8 cellular contexts compared by ENCODE assay signal in the genomic region with DNA sequence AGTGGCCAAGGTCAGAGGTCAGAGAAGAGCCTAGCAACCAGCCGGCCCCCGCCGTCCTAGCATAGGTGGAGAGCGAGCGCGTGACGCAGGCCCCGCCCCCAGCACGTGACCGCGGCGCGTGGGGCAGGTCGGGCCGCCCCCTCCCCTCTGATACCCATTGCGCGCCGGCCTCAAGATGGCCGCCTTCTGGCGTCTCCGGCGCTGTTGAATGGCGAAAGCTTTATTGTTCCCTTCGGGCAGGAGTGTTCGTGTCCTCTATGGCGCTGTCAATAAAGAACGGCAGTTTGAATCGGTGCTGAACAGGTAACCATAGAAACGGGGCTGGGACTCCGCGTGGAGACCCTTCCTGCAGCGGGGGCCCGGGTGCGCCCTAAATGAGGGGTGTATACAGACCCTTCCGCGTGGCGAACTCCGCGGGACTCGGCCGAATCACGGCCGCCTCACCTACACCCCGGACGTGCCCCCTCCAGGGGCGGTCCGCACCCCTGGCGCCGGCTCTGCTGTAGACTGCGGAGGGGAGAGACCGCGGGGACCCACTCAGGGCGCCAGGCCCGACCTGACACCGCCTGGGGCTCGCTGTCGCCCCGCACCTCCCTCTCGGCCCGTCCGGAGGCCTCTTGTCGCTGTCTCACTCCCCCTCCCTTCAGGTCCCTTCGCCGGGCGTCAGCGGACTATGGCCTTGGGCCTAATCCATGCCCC. TPM values are rescaled to one million over a fixed set of nuclear protein-coding genes. Genes with fewer than 3 reads are reported as not detected.
DNase-seq lines count a peak whose midpoint lies in the region; ATAC-seq, FAIRE-seq and TF ChIP-seq lines count a peak whose summit lies in the region.

A gene with protein sequence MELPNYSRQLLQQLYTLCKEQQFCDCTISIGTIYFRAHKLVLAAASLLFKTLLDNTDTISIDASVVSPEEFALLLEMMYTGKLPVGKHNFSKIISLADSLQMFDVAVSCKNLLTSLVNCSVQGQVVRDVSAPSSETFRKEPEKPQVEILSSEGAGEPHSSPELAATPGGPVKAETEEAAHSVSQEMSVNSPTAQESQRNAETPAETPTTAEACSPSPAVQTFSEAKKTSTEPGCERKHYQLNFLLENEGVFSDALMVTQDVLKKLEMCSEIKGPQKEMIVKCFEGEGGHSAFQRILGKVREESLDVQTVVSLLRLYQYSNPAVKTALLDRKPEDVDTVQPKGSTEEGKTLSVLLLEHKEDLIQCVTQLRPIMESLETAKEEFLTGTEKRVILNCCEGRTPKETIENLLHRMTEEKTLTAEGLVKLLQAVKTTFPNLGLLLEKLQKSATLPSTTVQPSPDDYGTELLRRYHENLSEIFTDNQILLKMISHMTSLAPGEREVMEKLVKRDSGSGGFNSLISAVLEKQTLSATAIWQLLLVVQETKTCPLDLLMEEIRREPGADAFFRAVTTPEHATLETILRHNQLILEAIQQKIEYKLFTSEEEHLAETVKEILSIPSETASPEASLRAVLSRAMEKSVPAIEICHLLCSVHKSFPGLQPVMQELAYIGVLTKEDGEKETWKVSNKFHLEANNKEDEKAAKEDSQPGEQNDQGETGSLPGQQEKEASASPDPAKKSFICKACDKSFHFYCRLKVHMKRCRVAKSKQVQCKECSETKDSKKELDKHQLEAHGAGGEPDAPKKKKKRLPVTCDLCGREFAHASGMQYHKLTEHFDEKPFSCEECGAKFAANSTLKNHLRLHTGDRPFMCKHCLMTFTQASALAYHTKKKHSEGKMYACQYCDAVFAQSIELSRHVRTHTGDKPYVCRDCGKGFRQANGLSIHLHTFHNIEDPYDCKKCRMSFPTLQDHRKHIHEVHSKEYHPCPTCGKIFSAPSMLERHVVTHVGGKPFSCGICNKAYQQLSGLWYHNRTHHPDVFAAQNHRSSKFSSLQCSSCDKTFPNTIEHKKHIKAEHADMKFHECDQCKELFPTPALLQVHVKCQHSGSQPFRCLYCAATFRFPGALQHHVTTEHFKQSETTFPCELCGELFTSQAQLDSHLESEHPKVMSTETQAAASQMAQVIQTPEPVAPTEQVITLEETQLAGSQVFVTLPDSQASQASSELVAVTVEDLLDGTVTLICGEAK (plus strand): TSS at position 150 of the 699 bp plus-strand sequence. CDS start 38,098 bp downstream, outside the sequence.

- WGBS in H1 (ENCODE audit: extremely low coverage in 1 of 2, insufficient coverage in 1 of 2, insufficient read length in 1 of 2, insufficient replicate concordance in 2 of 2, low coverage in 1 of 2, low lambda C conversion rate in 2 of 2, missing lambda C conversion rate in 1 of 2), 2 experiments: 3% methylated on average over 41 of the region's 66 CpGs; no CpG with 5 or more reads in 1 of the 2 experiments

- H3K36me3 Mint-ChIP-seq in memory B cell: peaks cover 7% of the 10 kb centered on the region

- H3K14ac ChIP-seq in H1 (ENCODE audit: insufficient read length): no peak within 1 kb of the TSS

- no peak within 1 kb of the TSS for H4K5ac ChIP-seq in H1 (ENCODE audit: insufficient read length, low read depth, low read length)

- H3K27ac ChIP-seq in H1 (ENCODE audit: low read depth, low read length): peak within 1 kb of the TSS; percentile 5; the same call in 1 of the 2 replicates

- H3K27me3 ChIP-seq in H1 (replicated peaks in 1 of 4; ENCODE audit: control insufficient read depth in 3 of 4, extremely low read depth in 1 of 4, insufficient read depth in 3 of 4, low read length in 3 of 4): no peaks in the 10 kb centered on the region

- no peak within 1 kb of the TSS for H3K23ac ChIP-seq in H1 (ENCODE audit: insufficient read length)

- peak within 1 kb of the TSS; percentile 71 for H4K91ac ChIP-seq in H1 (replicated peaks; ENCODE audit: insufficient read length, low read length)

- peak within 1 kb of the TSS; percentile 81 to 98 for H3K4me2 ChIP-seq in H1 (ENCODE audit: insufficient read depth in 1 of 2, low read depth in 2 of 2, low read length in 2 of 2)

- H3K36me3 ChIP-seq in H1 (ENCODE audit: control insufficient read depth in 2 of 4, insufficient read depth in 4 of 4, low read length in 3 of 4): no peaks in the 10 kb centered on the region

- peak within 1 kb of the TSS; percentile 64 for H3K18ac ChIP-seq in H1 (ENCODE audit: extremely low read depth, low read length)

- no peak within 1 kb of the TSS for H2BK120ac ChIP-seq in H1 (replicated peaks; ENCODE audit: low read depth, low read length)

- no peak within 1 kb of the TSS for H2BK20ac ChIP-seq in H1 (ENCODE audit: low read length)

- peak; percentile 56 to 87 for TF ChIP-seq EP300 in H1 (IDR thresholded peaks at IDR 0.05; ENCODE audit: borderline replicate concordance in 1 of 2, low read depth in 2 of 2, low read length in 2 of 2)

- H2BK12ac ChIP-seq in H1 (ENCODE audit: low read depth, low read length): peak within 1 kb of the TSS; percentile 45; the same call in 1 of the 2 replicates

- peak; percentile 92 for ATAC-seq in memory B cell (ENCODE audit: low read depth)

- peak within 1 kb of the TSS; percentile 99 for H3K27ac Mint-ChIP-seq in memory B cell

- peaks cover 0 to 2% of the 10 kb centered on the region in 2 experiments for H4K20me1 ChIP-seq in H1 (replicated peaks in 1 of 2; ENCODE audit: control insufficient read depth in 1 of 2, insufficient read depth in 2 of 2, low read length in 2 of 2)

- no peak for TF ChIP-seq RAD21 in H1 (IDR thresholded peaks at IDR 0.05 in 1 of 2, conservative IDR thresholded peaks at IDR 0.05 in 1 of 2; ENCODE audit: low read depth in 2 of 2, low read length in 2 of 2)

- H4K8ac ChIP-seq in H1 (ENCODE audit: extremely low read depth, insufficient read depth, low read length): peak within 1 kb of the TSS; percentile 91

- H3K56ac ChIP-seq in H1 (replicated peaks; ENCODE audit: insufficient read length, low read depth, low read length): peak within 1 kb of the TSS; percentile 40

- no peak for TF ChIP-seq POLR2A in H1 (IDR thresholded peaks at IDR 0.05; ENCODE audit: control extremely low read depth in 1 of 2, low read depth in 2 of 2, low read length in 2 of 2)

- no peak for TF ChIP-seq CTCF in GM20000 (IDR thresholded peaks at IDR 0.05; ENCODE audit: extremely low read depth, missing control alignments)
- no peak for TF ChIP-seq CTCF in H1 (IDR thresholded peaks at IDR 0.05; ENCODE audit: control extremely low read depth in 1 of 3, insufficient read depth in 1 of 3, low read depth in 1 of 3, low read length in 3 of 3)

- peaks cover 0 to 15% (median 4%) of the 10 kb centered on the region in 4 experiments; a peak in 6 of 7 replicates for H3K4me1 ChIP-seq in H1 (replicated peaks in 1 of 4; ENCODE audit: control insufficient read depth in 3 of 4, insufficient read depth in 4 of 4, low read length in 3 of 4)

- H3K27me3 Mint-ChIP-seq in memory B cell: no peaks in the 10 kb centered on the region

- H3K9me3 Mint-ChIP-seq in memory B cell: peaks cover 3% of the 10 kb centered on the region

- H3K4me3 Mint-ChIP-seq in memory B cell: peak within 1 kb of the TSS; percentile 92

- FAIRE-seq in H1 (lab: Jason Lieb, UNC): no peak

- peaks cover 27% of the 10 kb centered on the region for H3K4me1 Mint-ChIP-seq in memory B cell

- H3K4me3 ChIP-seq in H1 (ENCODE audit: extremely low read depth in 1 of 4, insufficient read depth in 2 of 4, low read depth in 3 of 4, low read length in 4 of 4): peak within 1 kb of the TSS; percentile 89 to 94 (median 92)

- peak within 1 kb of the TSS; percentile 14 for H3K4ac ChIP-seq in H1 (replicated peaks; ENCODE audit: insufficient read length, low read depth, low read length)

- peaks cover 0 to 32% of the 10 kb centered on the region in 2 experiments; a peak in 3 of 4 replicates for H3K79me2 ChIP-seq in H1 (ENCODE audit: control insufficient read depth in 1 of 2, insufficient read depth in 2 of 2, low read length in 2 of 2)

- peak within 1 kb of the TSS; percentile 90 for H2BK5ac ChIP-seq in H1 (ENCODE audit: low read depth, low read length)

- CTCF ChIA-PET in H1 (lab: Charles Lee; ENCODE audit: partially characterized antibody): interaction anchor here (0.9 to 1.8 kb wide), 6 partner anchors 31 to 191 kb away, joined by 3 to 7 read pairs (median 4); no protein-coding TSS in a partner anchor

- peak within 1 kb of the TSS; percentile 89 for H2AFZ ChIP-seq in H1 (ENCODE audit: low read length)

- H3K9ac ChIP-seq in H1 (replicated peaks in 1 of 4; ENCODE audit: extremely low read depth in 1 of 4, low read depth in 3 of 4, low read length in 3 of 4): peak within 1 kb of the TSS; percentile 46 to 70 (median 52)

- POLR2A ChIA-PET in H1 (lab: Charles Lee; ENCODE audit: partially characterized antibody): interaction anchor here (1.2 to 2.1 kb wide), 4 partner anchors 8 to 16 kb away, joined by 3 to 6 read pairs (median 4); no protein-coding TSS in a partner anchor

- H2AK5ac ChIP-seq in H1 (ENCODE audit: low read depth, low read length): peak within 1 kb of the TSS; percentile 20; the same call in 1 of the 2 replicates

- H3K9me3 ChIP-seq in H1 (ENCODE audit: insufficient read depth in 2 of 2, low read depth in 1 of 2, low read length in 1 of 2): no peaks in the 10 kb centered on the region; a peak in 1 of 4 replicates

- DNase-seq in CMK (ENCODE audit: low read depth): peak; percentile 97
- peak; percentile 95 for DNase-seq in GM20000 (ENCODE audit: low spot score)
- DNase-seq in HT-29 (ENCODE audit: low spot score): peak; percentile 95
- peak; percentile 94 for DNase-seq in NOMO-1 treated with DMSO at 0.1 percent for 48 hours (lab: John Stamatoyannopoulos, UW; ENCODE audit: unreplicated experiment)
- DNase-seq in activated CD8-positive, alpha-beta memory T cell treated with anti-CD3 and anti-CD28 coated beads for 4 hours (ENCODE audit: low read depth in 2 of 2): peak; percentile 84 to 85
- peak; percentile 82 to 97 for DNase-seq in H1 (ENCODE audit: low read depth in 1 of 2, low spot score in 2 of 2)
- DNase-seq in memory B cell (ENCODE audit: low spot score in 2 of 2): peak; percentile 88 to 94
- peak; percentile 81 for DNase-seq in stimulated activated CD8-positive, alpha-beta memory T cell treated with anti-CD3 and anti-CD28 coated beads, Interleukin-12 subunit alpha, Interleukin-12 subunit beta, amount 100 ng/mL, for 1 hour (ENCODE audit: low read depth)

- peaks cover 7% of the 10 kb centered on the region for H3K23me2 ChIP-seq in H1 (ENCODE audit: low read depth, low read length)

- H2BK15ac ChIP-seq in H1 (ENCODE audit: low read length): peak within 1 kb of the TSS; percentile 33; the same call in 1 of the 2 replicates

- peaks cover 2% of the 10 kb centered on the region; the same call in 1 of the 2 replicates for H3K79me1 ChIP-seq in H1 (ENCODE audit: low read depth, low read length)

RNA-seq across cellular contexts. Expression of the gene that starts here (rescaled TPM):
- total RNA-seq in HT-29 (2014; rRNA removed; shearing (Covaris generic)): 10.4 and 11.9 TPM in 2 replicates
- total RNA-seq in H1 (2021; fragmentation: NEBNext Ultra II Directional; extraction: Animal tissue kit (Norgen Biotek cat#: 25700)): 16.6 and 19.3 TPM in 2 replicates
- 3.1 and 5.1 TPM in 2 replicates for polyA plus RNA-seq in H1 (2011; rRNA removed)
- 4.9 TPM for polyA plus RNA-seq in H1 (2011; cell fraction: cytosol; rRNA removed)
- polyA plus RNA-seq in H1 (2011; cell fraction: nucleus; rRNA removed): 20.2 TPM
- polyA plus RNA-seq in H1 (2012, experiment 1 of 2): 5.6 to 12.9 TPM (median 9.5 TPM) in 4 replicates
- 1.8 TPM for polyA plus RNA-seq in H1 (2012, experiment 2 of 2)
- 7.7 TPM for polyA plus RNA-seq in H1 (2013, experiment 1 of 2)
- polyA plus RNA-seq in H1 (2013, experiment 2 of 2): 6.6 TPM
- 12.5 and 17.9 TPM in 2 replicates for polyA minus RNA-seq in H1 (2011; rRNA and poly(A)+ RNA removed)
- polyA minus RNA-seq in H1 (2011; cell fraction: cytosol; rRNA and poly(A)+ RNA removed): 7.0 TPM
- polyA minus RNA-seq in H1 (2011; cell fraction: nucleus; rRNA and poly(A)+ RNA removed): 11.8 TPM

Comparison
In these comparisons a context has a peak if more than half of its experiments do, and no peak if none do; other contexts are left out.
1. Peak in every context shown above with its lines: DNase-seq, ATAC-seq, H3K4me3 ChIP-seq and H3K27ac ChIP-seq.